ENCODE assay signal across 8 cellular contexts in genomic region chr11:10878408-10879214, GRCh38. TPM values are rescaled to one million over a fixed set of nuclear protein-coding genes. Genes with fewer than 3 reads are reported as not detected.
DNase-seq lines count a peak whose midpoint lies in the region; TF ChIP-seq lines count a peak whose summit lies in the region.

No MANE protein-coding gene starts in this region.

- peak overlapping the region; percentile 2 for H3K4me3 Mint-ChIP-seq in neural crest cell

- TF ChIP-seq EP300 in Ishikawa (IDR thresholded peaks at IDR 0.05; ENCODE audit: borderline replicate concordance) (no peak), esophagus muscularis mucosa (IDR thresholded peaks at IDR 0.05) (no peak)

- H3K27me3 ChIP-seq in esophagus muscularis mucosa, result no peaks in the 10 kb centered on the region

- no peak overlapping the region for H3K27ac Mint-ChIP-seq in neural crest cell (ENCODE audit: unreplicated experiment)

- DNase-seq in NCI-H345 (lab: John Stamatoyannopoulos, UW) (peak; percentile 24), NCI-H345 treated with DMSO at 0.1 percent for 48 hours (lab: John Stamatoyannopoulos, UW; ENCODE audit: unreplicated experiment) (no peak), SK-N-DZ (ENCODE audit: low spot score) (peak; percentile 55), esophagus muscularis mucosa (ENCODE audit: extremely low spot score) (no peak), neural crest cell (ENCODE audit: low read depth, low spot score) (peak; percentile 11), UCSD-AML1 (lab: John Stamatoyannopoulos, UW; ENCODE audit: unreplicated experiment) (no peak), hypothalamus (lab: John Stamatoyannopoulos, UW) (no peak)

- no peaks in the 10 kb centered on the region for H3K36me3 ChIP-seq in esophagus muscularis mucosa

- peaks cover 0 to 20% (median 10%) of the 10 kb centered on the region in 4 donors for H3K4me1 ChIP-seq in esophagus muscularis mucosa

- H3K4me1 Mint-ChIP-seq in neural crest cell, result peaks cover 25% of the 10 kb centered on the region

- peaks cover 15% of the 10 kb centered on the region for H3K36me3 Mint-ChIP-seq in neural crest cell (ENCODE audit: low read depth)

- no peak overlapping the region for H3K4me3 ChIP-seq in esophagus muscularis mucosa

- TF ChIP-seq CTCF in esophagus muscularis mucosa (IDR thresholded peaks at IDR 0.05) (peak; percentile 59 to 76 (median 61)), neural crest cell (conservative IDR thresholded peaks at IDR 0.05) (peak; percentile 71)

- peaks cover 7% of the 10 kb centered on the region for H3K9me3 Mint-ChIP-seq in neural crest cell

- H3K27me3 Mint-ChIP-seq in neural crest cell (ENCODE audit: low read depth), result no peaks in the 10 kb centered on the region

- peak; percentile 61 for TF ChIP-seq RAD21 in Ishikawa (IDR thresholded peaks at IDR 0.05; ENCODE audit: low read depth)

- peak overlapping the region in 1 of 4 donors; percentile 19 for H3K27ac ChIP-seq in esophagus muscularis mucosa (replicated peaks in 1 of 4)

- intact Hi-C loops in esophagus muscularis mucosa (cut with DNase I), result no loop called here

- 96% methylated on average over 7 of the region's 7 CpGs for WGBS in esophagus muscularis mucosa

- TF ChIP-seq POLR2A in esophagus muscularis mucosa (IDR thresholded peaks at IDR 0.05; ENCODE audit: low read depth), result no peak

- H3K9me3 ChIP-seq in esophagus muscularis mucosa, result no peaks in the 10 kb centered on the region

TF ChIP-seq in Ishikawa, 13 proteins besides CTCF, POLR2A, EP300 and RAD21:
- TF ChIP-seq YY1 (IDR thresholded peaks at IDR 0.05; ENCODE audit: low read depth), result no peak

RNA-seq across cellular contexts. Expression of gene ZBED5, which starts 20.8 kb away (rescaled TPM):
- 47.6 and 51.4 TPM in 2 replicates for polyA plus RNA-seq in SK-N-DZ (2014; cell fraction: cytosol; rRNA removed)
- 74.8 and 118 TPM in 2 replicates for polyA plus RNA-seq in SK-N-DZ (2014; cell fraction: nucleus; rRNA removed)
- total RNA-seq in esophagus muscularis mucosa, result 10 to 100 TPM; 27.3 to 36.5 (median 28.3) TPM
- 85.1 and 89.1 TPM in 2 replicates for total RNA-seq in neural crest cell

Comparison
In these comparisons a context has a peak if more than half of its experiments do, and no peak if none do; other contexts are left out.
1. DNase-seq: peak in NCI-H345 (single experiment), SK-N-DZ (single experiment) and neural crest cell (single experiment); none in NCI-H345 treated with DMSO at 0.1 percent for 48 hours (single experiment), esophagus muscularis mucosa (single experiment), UCSD-AML1 (single experiment) and hypothalamus (0 of 51).